ENCODE assay signal across 27 cellular contexts in genomic region chr3:101099791-101100190, GRCh38.
"Had no signal": no experiment of that assay in that cellular context is flagged by ENCODE, and none has a peak within 500 bp of the region (broad histone marks: within the 10 kb centered on the region; RNA-seq: fewer than 3 reads in every experiment).

No MANE protein-coding gene starts in this region.

- H3K27ac ChIP-seq: coronary artery, dorsolateral prefrontal cortex, epithelial cell of prostate, esophagus squamous epithelium, gastroesophageal sphincter, heart left ventricle, hepatocyte, lower lobe of right lung had no signal

- H3K9me3 ChIP-seq: esophagus squamous epithelium, gastroesophageal sphincter, heart left ventricle, lower lobe of right lung, mucosa of descending colon had no signal

- H3K36me3 ChIP-seq: esophagus squamous epithelium, gastroesophageal sphincter, heart left ventricle, lower lobe of right lung had no signal

- H3K4me1 Mint-ChIP-seq: immature natural killer cell; naive B cell; naive thymus-derived CD8-positive, alpha-beta T cell had no signal

- ATAC-seq: esophagus mucosa; gastroesophageal sphincter; heart left ventricle; left colon; left lobe of liver; left ventricle myocardium superior; lower lobe of right lung; mucosa of descending colon; naive thymus-derived CD8-positive, alpha-beta T cell had no signal

- DNase-seq: dermis blood vessel endothelial cell; dorsolateral prefrontal cortex; effector CD4-positive, alpha-beta T cell; effector memory CD4-positive, alpha-beta T cell; erythroblast; esophagus squamous epithelium; foreskin fibroblast; heart left ventricle; hypothalamus; immature natural killer cell; islet precursor cell; kidney; kidney glomerular epithelial cell; left colon; left ventricle myocardium superior; lower lobe of right lung; mesenchymal stem cell; mucosa of descending colon; naive B cell; naive thymus-derived CD8-positive, alpha-beta T cell had no signal

- H3K27me3 ChIP-seq: esophagus squamous epithelium, gastroesophageal sphincter, heart left ventricle, hepatocyte had no signal

- H3K36me3 Mint-ChIP-seq: immature natural killer cell; mesothelial cell of epicardium; naive B cell; naive thymus-derived CD8-positive, alpha-beta T cell had no signal

- H3K9me3 Mint-ChIP-seq: immature natural killer cell, mesothelial cell of epicardium had no signal

- H3K4me1 ChIP-seq: esophagus squamous epithelium, lower lobe of right lung had no signal

- H3K4me3 ChIP-seq: coronary artery, dorsolateral prefrontal cortex, esophagus squamous epithelium, gastroesophageal sphincter, heart left ventricle, hepatocyte, lower lobe of right lung, mucosa of descending colon had no signal

- H3K27ac Mint-ChIP-seq: immature natural killer cell; mesothelial cell of epicardium; naive B cell; naive thymus-derived CD8-positive, alpha-beta T cell had no signal

- H3K4me3 Mint-ChIP-seq: immature natural killer cell; mesothelial cell of epicardium; naive B cell; naive thymus-derived CD8-positive, alpha-beta T cell had no signal
